ENCODE assay signal across 15 cellular contexts in the genomic region with DNA sequence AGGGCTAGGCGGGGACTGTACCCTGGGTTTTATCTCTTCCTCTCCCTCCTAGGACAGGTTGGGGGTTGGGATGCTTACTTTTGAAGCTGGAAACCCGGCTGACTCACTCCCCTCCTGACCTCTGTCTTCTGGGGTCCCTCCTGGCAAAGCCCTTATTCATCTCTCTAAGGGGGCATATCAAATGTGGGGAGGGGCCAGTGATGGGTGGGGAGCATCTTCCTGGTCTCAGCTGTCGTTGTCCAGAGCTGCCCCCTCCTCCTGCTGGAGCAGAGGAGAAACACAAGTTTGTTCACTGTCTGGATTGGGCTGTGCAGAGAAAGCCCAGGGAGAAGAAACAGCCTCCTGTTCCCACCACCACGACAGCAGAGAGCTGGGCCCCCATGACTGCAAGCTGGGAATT.
DNase-seq lines count a peak whose midpoint lies in the region; ATAC-seq, FAIRE-seq and TF ChIP-seq lines count a peak whose summit lies in the region.
"Had no signal": no experiment of that assay in that cellular context is flagged by ENCODE, and none has a peak within 500 bp of the region (broad histone marks: within the 10 kb centered on the region; RNA-seq: fewer than 3 reads in every experiment).

No MANE protein-coding gene starts in this region.

- H3K4me1 Mint-ChIP-seq in activated naive CD4-positive, alpha-beta T cell treated with anti-CD3 and anti-CD28 coated beads for 36 hours (ENCODE audit: low read depth) = no peaks in the 10 kb centered on the region

- no peak overlapping the region for H3K4me3 ChIP-seq in fibroblast of mammary gland (ENCODE audit: control insufficient read depth, low read depth, low read length)
- H3K4me3 ChIP-seq in psoas muscle = peak overlapping the region; percentile 69
- H3K4me3 ChIP-seq: SJSA1 had no signal

- TF ChIP-seq CTCF in RWPE1 (conservative IDR thresholded peaks at IDR 0.05; ENCODE audit: low read depth) = no peak
- TF ChIP-seq CTCF in fibroblast of mammary gland (conservative IDR thresholded peaks at IDR 0.05; ENCODE audit: control insufficient read depth, insufficient read depth, low read depth, low read length) = peak; percentile 24
- no peak for TF ChIP-seq CTCF in psoas muscle (IDR thresholded peaks at IDR 0.05)

- H3K27ac Mint-ChIP-seq in activated naive CD4-positive, alpha-beta T cell treated with anti-CD3 and anti-CD28 coated beads for 36 hours = no peak overlapping the region
- H3K27ac Mint-ChIP-seq: activated naive CD8-positive, alpha-beta T cell treated with anti-CD3 and anti-CD28 coated beads, Interleukin-2, amount 50 U/mL, for 24 hours had no signal

- peaks cover 14% of the 10 kb centered on the region for H3K9me3 Mint-ChIP-seq in activated naive CD4-positive, alpha-beta T cell treated with anti-CD3 and anti-CD28 coated beads for 36 hours

- no peaks in the 10 kb centered on the region for H3K9me3 ChIP-seq in psoas muscle

- peaks cover 0 to 6% of the 10 kb centered on the region in 2 donors for H3K36me3 ChIP-seq in psoas muscle (ENCODE audit: insufficient read depth in 1 of 2, low read depth in 1 of 2)
- H3K36me3 ChIP-seq: SJSA1 had no signal

- DNase-seq in AG20443 (ENCODE audit: low spot score) (peak; percentile 53), RWPE1 (ENCODE audit: low spot score) (no peak), fibroblast of mammary gland (ENCODE audit: low read depth) (no peak), psoas muscle (no peak), NCI-H345 (lab: John Stamatoyannopoulos, UW) (no peak), urothelium cell line (ENCODE audit: low spot score) (no peak)
- DNase-seq in activated naive CD4-positive, alpha-beta T cell treated with anti-CD3 and anti-CD28 coated beads for 36 hours = no peak
- DNase-seq: activated naive CD8-positive, alpha-beta T cell treated with anti-CD3 and anti-CD28 coated beads, Interleukin-2, amount 50 U/mL, for 24 hours; glutamatergic neuron; Kasumi-1; NCI-H1694 treated with DMSO at 0.1 percent for 48 hours; nucleus accumbens had no signal

- no peaks in the 10 kb centered on the region for H3K36me3 Mint-ChIP-seq in activated naive CD4-positive, alpha-beta T cell treated with anti-CD3 and anti-CD28 coated beads for 36 hours (ENCODE audit: low read depth)

- POLR2A ChIA-PET in RWPE1 (lab: Yijun Ruan, JAX; ENCODE audit: low non-redundant PET) = no interaction called here

- CTCF ChIA-PET in RWPE1 (lab: Yijun Ruan, JAX) = interaction anchor here (0.7 kb wide), 1 partner anchor 52 kb away, joined by 3 read pairs; no protein-coding TSS in a partner anchor
- CTCF ChIA-PET in activated naive CD4-positive, alpha-beta T cell treated with anti-CD3 and anti-CD28 coated beads for 36 hours (lab: Charles Lee) = no interaction called here

- peaks cover 41% of the 10 kb centered on the region for H3K27me3 Mint-ChIP-seq in activated naive CD4-positive, alpha-beta T cell treated with anti-CD3 and anti-CD28 coated beads for 36 hours (ENCODE audit: low read depth)

- H3K4me3 Mint-ChIP-seq in activated naive CD4-positive, alpha-beta T cell treated with anti-CD3 and anti-CD28 coated beads for 36 hours = no peak overlapping the region
- H3K4me3 Mint-ChIP-seq: activated naive CD8-positive, alpha-beta T cell treated with anti-CD3 and anti-CD28 coated beads, Interleukin-2, amount 50 U/mL, for 24 hours had no signal

- H3K27ac ChIP-seq in RWPE1 (peak overlapping the region; percentile 16), psoas muscle (no peak overlapping the region)
- H3K27ac ChIP-seq: SJSA1 had no signal

- FAIRE-seq in urothelium cell line (lab: Jason Lieb, UNC) = no peak

- WGBS in psoas muscle, 3 donors = 49 to 54% (median 53%) methylated on average over 4 of the region's 4 CpGs

- intact Hi-C loops in psoas muscle (cut with DNase I) = no loop called here
- intact Hi-C loops in activated naive CD4-positive, alpha-beta T cell treated with anti-CD3 and anti-CD28 coated beads for 36 hours (cut with micrococcal nuclease) = no loop called here

- ATAC-seq in psoas muscle (no peak), GM21737 (IDR thresholded peaks at IDR 0.05; ENCODE audit: unreplicated experiment) (no peak)
- ATAC-seq: activated naive CD8-positive, alpha-beta T cell treated with anti-CD3 and anti-CD28 coated beads, Interleukin-2, amount 50 U/mL, for 24 hours; left lobe of liver had no signal

- peaks cover 0 to 3% (median 0%) of the 10 kb centered on the region in 3 donors for H3K27me3 ChIP-seq in psoas muscle (ENCODE audit: insufficient read depth in 3 of 3, low read length in 2 of 3)
- H3K27me3 ChIP-seq: SJSA1 had no signal

- H3K4me1 ChIP-seq in psoas muscle = peaks cover 9% of the 10 kb centered on the region
- H3K4me1 ChIP-seq: SJSA1 had no signal
